In the genomic region with DNA sequence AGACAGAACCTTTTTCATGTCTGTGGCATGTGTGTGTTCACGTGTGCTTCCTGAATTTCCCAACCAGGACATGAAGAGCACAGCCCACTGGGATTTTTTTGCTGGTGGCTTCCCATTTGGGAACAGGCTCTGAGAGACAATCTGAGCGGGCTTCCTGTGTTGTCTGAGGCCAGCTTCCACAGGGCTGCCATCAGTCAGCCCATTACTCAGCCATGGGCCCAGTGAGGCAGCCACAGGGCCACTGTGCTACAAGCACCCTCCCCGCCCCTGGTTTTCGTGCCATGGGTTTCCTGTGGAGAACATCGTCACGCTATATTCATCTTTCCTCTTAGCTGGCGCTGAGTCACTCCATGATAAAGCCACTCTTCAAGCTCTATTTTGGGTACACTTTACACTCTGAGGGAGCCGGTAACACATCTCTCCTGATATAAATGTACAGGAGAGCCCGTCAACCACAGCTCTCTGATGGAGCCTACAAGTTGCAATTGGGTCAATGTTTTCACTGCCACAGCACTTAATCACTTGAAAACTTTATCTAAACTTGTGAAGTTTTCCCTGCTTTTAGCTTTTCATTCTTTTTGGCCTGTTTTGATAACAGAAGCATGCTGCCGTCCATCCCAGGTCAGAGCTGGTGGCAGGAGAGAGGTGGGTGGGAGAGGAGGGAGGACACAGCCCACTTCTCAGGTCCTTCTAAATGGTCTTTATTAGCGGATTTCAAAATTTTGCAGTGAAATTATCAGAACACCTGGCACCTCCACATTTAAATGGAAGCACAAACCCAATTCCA, we compare ENCODE assay signal across 8 cellular contexts.
A peak's percentile ranks its signal among the peaks of the same experiment; 100 is the strongest.
DNase-seq lines count a peak whose midpoint lies in the region; ATAC-seq and TF ChIP-seq lines count a peak whose summit lies in the region.

No MANE protein-coding gene starts in this region.

- peak overlapping the region; percentile 18; the same call in 1 of the 2 replicates for H3K4me3 ChIP-seq in ACC112 (ENCODE audit: low read depth, low read length)
- no peak overlapping the region for H3K4me3 ChIP-seq in H7 (ENCODE audit: insufficient read depth, low read depth, low read length)
- no peak overlapping the region for H3K4me3 ChIP-seq in cardiac muscle cell

- peak; percentile 10 for DNase-seq in H7
- DNase-seq in RKO (ENCODE audit: low spot score), result peak; percentile 100
- DNase-seq in activated naive CD4-positive, alpha-beta T cell treated with Interleukin-2 at 50 U/mL for 16 hours, result peak; percentile 88
- peak; percentile 84 to 85 for DNase-seq in cardiac muscle cell (ENCODE audit: low read depth in 1 of 2, low spot score in 1 of 2)
- DNase-seq in stimulated activated CD4-positive, alpha-beta T cell treated with anti-CD3 and anti-CD28 coated beads, Interleukin-15, amount 100 ng/mL, for 1 hour (ENCODE audit: low read depth in 1 of 2, low spot score in 1 of 2), result peak; percentile 25 to 40
- DNase-seq in HT-29 (ENCODE audit: low spot score), result no peak

- no peaks in the 10 kb centered on the region for H3K27me3 ChIP-seq in ACC112 (ENCODE audit: insufficient read depth, low read length)
- no peaks in the 10 kb centered on the region for H3K27me3 ChIP-seq in H7 (ENCODE audit: control insufficient read depth, insufficient read depth, low read length)
- H3K27me3 ChIP-seq in cardiac muscle cell, result no peaks in the 10 kb centered on the region

- peaks cover 62% of the 10 kb centered on the region for H3K4me1 ChIP-seq in ACC112 (ENCODE audit: control insufficient read depth, insufficient read depth, low read length, unreplicated experiment)
- H3K4me1 ChIP-seq in cardiac muscle cell (ENCODE audit: low read depth), result peaks cover 48% of the 10 kb centered on the region

- H2AFZ ChIP-seq in ACC112 (ENCODE audit: low read length, unreplicated experiment), result no peak overlapping the region

- no peak for ATAC-seq in GM19328 (IDR thresholded peaks at IDR 0.05; ENCODE audit: unreplicated experiment)

- H3K27ac ChIP-seq in ACC112 (ENCODE audit: low read depth, low read length), result peak overlapping the region; percentile 96
- peak overlapping the region; percentile 93 for H3K27ac ChIP-seq in cardiac muscle cell

- H3K36me3 ChIP-seq in ACC112 (ENCODE audit: insufficient read depth, low read length), result peaks cover 14% of the 10 kb centered on the region
- H3K36me3 ChIP-seq in H7 (replicated peaks; ENCODE audit: control insufficient read depth, insufficient read depth, low read length), result no peaks in the 10 kb centered on the region
- H3K36me3 ChIP-seq in cardiac muscle cell, result no peaks in the 10 kb centered on the region

- no peak for TF ChIP-seq CTCF in cardiac muscle cell (IDR thresholded peaks at IDR 0.05; ENCODE audit: low read depth, low read length)

- H3K9me3 ChIP-seq in cardiac muscle cell (ENCODE audit: low read depth), result no peaks in the 10 kb centered on the region

- peaks cover 40% of the 10 kb centered on the region for H3K79me2 ChIP-seq in ACC112 (ENCODE audit: control insufficient read depth, insufficient read depth, low read length, unreplicated experiment)
